In genomic region chr1:211598514-211598913, GRCh38 we compare ENCODE assay signal across 22 cellular contexts.
"Had no signal": no experiment of that assay in that cellular context is flagged by ENCODE, and none has a peak within 500 bp of the region (broad histone marks: within the 10 kb centered on the region; RNA-seq: fewer than 3 reads in every experiment).

No MANE protein-coding gene starts in this region.

- H3K36me3 Mint-ChIP-seq: mesothelial cell of epicardium; naive thymus-derived CD8-positive, alpha-beta T cell had no signal

- DNase-seq: dermis blood vessel endothelial cell; effector CD8-positive, alpha-beta T cell; effector memory CD8-positive, alpha-beta T cell; endodermal cell; erythroblast; esophagus squamous epithelium; foreskin melanocyte; gastrocnemius medialis; glutamatergic neuron; heart right ventricle; hippocampal formation; left cardiac atrium; left lung; left ventricle myocardium superior; lower lobe of right lung; mucosa of descending colon; naive B cell; naive thymus-derived CD8-positive, alpha-beta T cell had no signal

- H3K4me3 ChIP-seq: coronary artery, esophagus squamous epithelium, gastrocnemius medialis, heart right ventricle, left lung, lower lobe of right lung, mucosa of descending colon had no signal

- H3K9me3 ChIP-seq: esophagus squamous epithelium, gastrocnemius medialis, heart right ventricle, left lung, lower lobe of right lung, mucosa of descending colon had no signal

- H3K4me1 ChIP-seq: gastrocnemius medialis had no signal

- H3K4me3 Mint-ChIP-seq: effector memory CD8-positive, alpha-beta T cell; endodermal cell; mesothelial cell of epicardium; naive B cell; naive thymus-derived CD8-positive, alpha-beta T cell had no signal

- ATAC-seq: effector memory CD8-positive, alpha-beta T cell; esophagus mucosa; gastrocnemius medialis; heart right ventricle; left cardiac atrium; left lung; left ventricle myocardium superior; lower lobe of right lung; mucosa of descending colon; naive thymus-derived CD8-positive, alpha-beta T cell had no signal

- H3K27ac ChIP-seq: coronary artery, epithelial cell of prostate, esophagus squamous epithelium, gastrocnemius medialis, heart right ventricle, left lung, lower lobe of right lung had no signal

- H3K27ac Mint-ChIP-seq: effector memory CD8-positive, alpha-beta T cell; endodermal cell; mesothelial cell of epicardium had no signal

- H3K36me3 ChIP-seq: esophagus squamous epithelium, gastrocnemius medialis, heart right ventricle, left lung, lower lobe of right lung had no signal

- H3K27me3 ChIP-seq: esophagus squamous epithelium, heart right ventricle, left lung had no signal

- H3K9me3 Mint-ChIP-seq: effector memory CD8-positive, alpha-beta T cell; endodermal cell; naive thymus-derived CD8-positive, alpha-beta T cell had no signal

- H3K4me1 Mint-ChIP-seq: endodermal cell, naive B cell had no signal
